Comparison of ENCODE assay signal across 8 cellular contexts in genomic region chr1:107965112-107965991, GRCh38. TPM values are rescaled to one million over a fixed set of nuclear protein-coding genes. Genes with fewer than 3 reads are reported as not detected.
DNase-seq lines count a peak whose midpoint lies in the region; ATAC-seq and TF ChIP-seq lines count a peak whose summit lies in the region.

A gene with protein sequence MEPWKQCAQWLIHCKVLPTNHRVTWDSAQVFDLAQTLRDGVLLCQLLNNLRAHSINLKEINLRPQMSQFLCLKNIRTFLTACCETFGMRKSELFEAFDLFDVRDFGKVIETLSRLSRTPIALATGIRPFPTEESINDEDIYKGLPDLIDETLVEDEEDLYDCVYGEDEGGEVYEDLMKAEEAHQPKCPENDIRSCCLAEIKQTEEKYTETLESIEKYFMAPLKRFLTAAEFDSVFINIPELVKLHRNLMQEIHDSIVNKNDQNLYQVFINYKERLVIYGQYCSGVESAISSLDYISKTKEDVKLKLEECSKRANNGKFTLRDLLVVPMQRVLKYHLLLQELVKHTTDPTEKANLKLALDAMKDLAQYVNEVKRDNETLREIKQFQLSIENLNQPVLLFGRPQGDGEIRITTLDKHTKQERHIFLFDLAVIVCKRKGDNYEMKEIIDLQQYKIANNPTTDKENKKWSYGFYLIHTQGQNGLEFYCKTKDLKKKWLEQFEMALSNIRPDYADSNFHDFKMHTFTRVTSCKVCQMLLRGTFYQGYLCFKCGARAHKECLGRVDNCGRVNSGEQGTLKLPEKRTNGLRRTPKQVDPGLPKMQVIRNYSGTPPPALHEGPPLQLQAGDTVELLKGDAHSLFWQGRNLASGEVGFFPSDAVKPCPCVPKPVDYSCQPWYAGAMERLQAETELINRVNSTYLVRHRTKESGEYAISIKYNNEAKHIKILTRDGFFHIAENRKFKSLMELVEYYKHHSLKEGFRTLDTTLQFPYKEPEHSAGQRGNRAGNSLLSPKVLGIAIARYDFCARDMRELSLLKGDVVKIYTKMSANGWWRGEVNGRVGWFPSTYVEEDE (minus strand): TSS chr1:107965180. CDS start chr1:107964869, 311 bp downstream.

- H3K4me3 Mint-ChIP-seq in activated CD4-positive, alpha-beta memory T cell treated with anti-CD3 and anti-CD28 coated beads, Interleukin-2, amount 10 ng/mL, durations not matched to agents 7 days and 5 days, result peak within 1 kb of the TSS; percentile 86

- no peak for TF ChIP-seq POLR2A in lower leg skin (IDR thresholded peaks at IDR 0.05)

- no peaks in the 10 kb centered on the region for H3K36me3 Mint-ChIP-seq in activated CD4-positive, alpha-beta memory T cell treated with anti-CD3 and anti-CD28 coated beads, Interleukin-2, amount 10 ng/mL, durations not matched to agents 7 days and 5 days (ENCODE audit: low read depth)

- peak; percentile 31 to 51 for DNase-seq in NCI-H2081 (lab: John Stamatoyannopoulos, UW)
- DNase-seq in NCI-H2081 treated with DMSO at 0.1 percent for 48 hours (lab: John Stamatoyannopoulos, UW), result no peak
- DNase-seq in NCI-H510A (lab: John Stamatoyannopoulos, UW), result peak; percentile 63
- DNase-seq in activated CD4-positive, alpha-beta memory T cell treated with anti-CD3 and anti-CD28 coated beads, Interleukin-2, amount 10 ng/mL, durations not matched to agents 7 days and 5 days, result peak; percentile 52
- DNase-seq in effector CD8-positive, alpha-beta T cell (lab: John Stamatoyannopoulos, UW), result peak; percentile 17
- DNase-seq in lower leg skin (ENCODE audit: low spot score in 2 of 2), result peak; percentile 61 to 94
- DNase-seq in stimulated activated CD4-positive, alpha-beta T cell treated with anti-CD3 and anti-CD28 coated beads, Interleukin-2, amount 100 ng/mL, for 48 hours, result peak; percentile 63 to 67

- CTCF ChIA-PET in activated CD4-positive, alpha-beta memory T cell treated with anti-CD3 and anti-CD28 coated beads, Interleukin-2, amount 10 ng/mL, durations not matched to agents 7 days and 5 days (lab: Charles Lee), result interaction anchor here (0.7 to 1.1 kb wide), 4 partner anchors 11 to 183 kb away, joined by 3 read pairs; no protein-coding TSS in a partner anchor

- intact Hi-C loops in lower leg skin (cut with DNase I; ENCODE audit: low total_unique reads), result no loop called here

- whole genome bisulfite sequencing in lower leg skin, 2 donors, result 0 to 2% methylated on average over 35 to 54 of the region's 72 CpGs

- peaks cover 27% of the 10 kb centered on the region for H3K27me3 Mint-ChIP-seq in activated CD4-positive, alpha-beta memory T cell treated with anti-CD3 and anti-CD28 coated beads, Interleukin-2, amount 10 ng/mL, durations not matched to agents 7 days and 5 days

- peaks cover 33% of the 10 kb centered on the region for H3K4me1 Mint-ChIP-seq in activated CD4-positive, alpha-beta memory T cell treated with anti-CD3 and anti-CD28 coated beads, Interleukin-2, amount 10 ng/mL, durations not matched to agents 7 days and 5 days

- no peak for ATAC-seq in GM18870 (IDR thresholded peaks at IDR 0.05; ENCODE audit: unreplicated experiment)

- POLR2A ChIA-PET in activated CD4-positive, alpha-beta memory T cell treated with anti-CD3 and anti-CD28 coated beads, Interleukin-2, amount 10 ng/mL, durations not matched to agents 7 days and 5 days (lab: Charles Lee), result interaction anchor here (1.1 to 1.5 kb wide), 3 partner anchors 160 to 179 kb away, joined by 3 to 4 read pairs (median 4); no protein-coding TSS in a partner anchor

- H3K9me3 Mint-ChIP-seq in activated CD4-positive, alpha-beta memory T cell treated with anti-CD3 and anti-CD28 coated beads, Interleukin-2, amount 10 ng/mL, durations not matched to agents 7 days and 5 days, result no peaks in the 10 kb centered on the region

- H3K4me3 ChIP-seq in lower leg skin (ENCODE audit: low read depth, poor library complexity, severe bottlenecking), result peak within 1 kb of the TSS; percentile 39

- H3K27ac Mint-ChIP-seq in activated CD4-positive, alpha-beta memory T cell treated with anti-CD3 and anti-CD28 coated beads, Interleukin-2, amount 10 ng/mL, durations not matched to agents 7 days and 5 days, result peak within 1 kb of the TSS; percentile 74

- no peak for TF ChIP-seq CTCF in lower leg skin (IDR thresholded peaks at IDR 0.05)

RNA-seq across cellular contexts. Expression of the gene that starts here (rescaled TPM):
- 1 to 10 TPM; 2.0 to 2.3 TPM for total RNA-seq in activated CD4-positive, alpha-beta memory T cell treated with anti-CD3 and anti-CD28 coated beads, Interleukin-2, amount 10 ng/mL, durations not matched to agents 7 days and 5 days
- total RNA-seq in lower leg skin, result 100 to 1,000 TPM; 102 to 200 (median 147) TPM

Comparison
In these comparisons a context has a peak if more than half of its experiments do, and no peak if none do; other contexts are left out.
1. RNA of the gene that starts here (total RNA-seq): 102 to 200 TPM in lower leg skin; 2.0 to 2.3 TPM in activated CD4-positive, alpha-beta memory T cell treated with anti-CD3 and anti-CD28 coated beads, Interleukin-2, amount 10 ng/mL, durations not matched to agents 7 days and 5 days; every median in the first group is over 10 times any median in the second.